1 cellular context compared by ENCODE assay signal in genomic region chr6:35139924-35140524, GRCh38.
TF ChIP-seq lines count a peak whose summit lies in the region.

No MANE protein-coding gene starts in this region.

TF ChIP-seq in HCT116, 20 proteins besides CTCF, POLR2A, EP300 and RAD21:
- no peak for TF ChIP-seq ELF1 (IDR thresholded peaks at IDR 0.05; ENCODE audit: borderline replicate concordance, low read depth)
- TF ChIP-seq JUND (IDR thresholded peaks at IDR 0.05), result no peak
- no peak for TF ChIP-seq SRF (IDR thresholded peaks at IDR 0.05; ENCODE audit: low read depth)
- no peak for TF ChIP-seq ZBTB33 (IDR thresholded peaks at IDR 0.05; ENCODE audit: extremely low read depth, insufficient replicate concordance, low read length)
- TF ChIP-seq EZH2phosphoT487 (IDR thresholded peaks at IDR 0.05; ENCODE audit: borderline replicate concordance), result no peak
- no peak for TF ChIP-seq EGR1 (IDR thresholded peaks at IDR 0.05; ENCODE audit: low read depth)
- TF ChIP-seq TCF7L2 (IDR thresholded peaks at IDR 0.05; ENCODE audit: borderline replicate concordance, extremely low read depth, insufficient read depth, insufficient read length), result no peak
TF ChIP-seq in HCT116: peak in this region for 0.
